In genomic region chr5:88691945-88692868, GRCh38 we compare ENCODE assay signal across 9 cellular contexts.
DNase-seq lines count a peak whose midpoint lies in the region; TF ChIP-seq lines count a peak whose summit lies in the region.
"Had no signal": no experiment of that assay in that cellular context is flagged by ENCODE, and none has a peak within 500 bp of the region (broad histone marks: within the 10 kb centered on the region; RNA-seq: fewer than 3 reads in every experiment).

No MANE protein-coding gene starts in this region.

- peaks cover 7% of the 10 kb centered on the region for H3K4me1 Mint-ChIP-seq in activated CD4-positive, alpha-beta T cell treated with anti-CD3 and anti-CD28 coated beads, Interleukin-2, amount 10 ng/mL, durations not matched to agents 24 days and 14 days

- H3K9me3 Mint-ChIP-seq in activated CD4-positive, alpha-beta T cell treated with anti-CD3 and anti-CD28 coated beads, Interleukin-2, amount 10 ng/mL, durations not matched to agents 24 days and 14 days: no peaks in the 10 kb centered on the region
- H3K9me3 Mint-ChIP-seq: central memory CD8-positive, alpha-beta T cell had no signal

- no peak overlapping the region for H3K27ac ChIP-seq in spleen

- peaks cover 4% of the 10 kb centered on the region for H3K36me3 Mint-ChIP-seq in activated CD4-positive, alpha-beta T cell treated with anti-CD3 and anti-CD28 coated beads, Interleukin-2, amount 10 ng/mL, durations not matched to agents 24 days and 14 days (ENCODE audit: low read depth)

- no peak overlapping the region for H3K9ac ChIP-seq in iPS-15b (ENCODE audit: low read depth, low read length)

- H3K36me3 ChIP-seq in iPS-15b (ENCODE audit: control insufficient read depth, insufficient read depth, low read length) (no peaks in the 10 kb centered on the region), spleen (no peaks in the 10 kb centered on the region)

- TF ChIP-seq POLR2A in spleen (IDR thresholded peaks at IDR 0.05): no peak

- intact Hi-C loops in activated CD4-positive, alpha-beta T cell treated with anti-CD3 and anti-CD28 coated beads, Interleukin-2, amount 10 ng/mL, durations not matched to agents 24 days and 14 days (cut with micrococcal nuclease): loop anchor here (1.0 to 5.0 kb wide), 5 partner anchors 12 to 911 kb away; partner anchors contain the start of gene MEF2C
- intact Hi-C loops in spleen (cut with DNase I; ENCODE audit: low total_unique reads): loop anchor here (2.0 kb wide), 1 partner anchor 911 kb away; no protein-coding TSS in a partner anchor

- H3K27ac Mint-ChIP-seq in activated CD4-positive, alpha-beta T cell treated with anti-CD3 and anti-CD28 coated beads, Interleukin-2, amount 10 ng/mL, durations not matched to agents 24 days and 14 days: peak overlapping the region; percentile 25

- H3K9me3 ChIP-seq in iPS-15b (ENCODE audit: control insufficient read depth, insufficient read depth, low read length): no peaks in the 10 kb centered on the region
- H3K9me3 ChIP-seq in spleen: peaks cover 0 to 8% (median 0%) of the 10 kb centered on the region in 8 donors

- DNase-seq in activated CD4-positive, alpha-beta T cell treated with anti-CD3 and anti-CD28 coated beads, Interleukin-2, amount 10 ng/mL, durations not matched to agents 24 days and 14 days: peak; percentile 55
- no peak for DNase-seq in activated CD4-positive, alpha-beta T cell treated with anti-CD3 and anti-CD28 coated beads, Interleukin-2, amount 50 U/mL, for 4 hours
- DNase-seq in spleen: peak; percentile 62
- DNase-seq in GOT3 (lab: John Stamatoyannopoulos, UW): no peak
- DNase-seq in SKM-1 treated with dmso at 0.1 percent for 144 hours (lab: John Stamatoyannopoulos, UW; ENCODE audit: unreplicated experiment): no peak
- no peak for DNase-seq in NK-92 treated with Interleukin-12 subunit alpha and Interleukin-12 subunit beta, amount 100 ng/mL, for 24 hours (lab: John Stamatoyannopoulos, UW)

- H3K4me1 ChIP-seq in iPS-15b (ENCODE audit: control insufficient read depth, insufficient read depth, low read length): peaks cover 22% of the 10 kb centered on the region
- peaks cover 10 to 43% (median 38%) of the 10 kb centered on the region in 6 donors for H3K4me1 ChIP-seq in spleen

- H3K4me3 ChIP-seq in WI38 (ENCODE audit: low read depth, low read length) (peak overlapping the region; percentile 30), iPS-15b (ENCODE audit: low read depth, low read length) (peak overlapping the region; percentile 50), spleen (peak overlapping the region in 1 of 8 donors; percentile 41)

- H3K4me3 Mint-ChIP-seq in activated CD4-positive, alpha-beta T cell treated with anti-CD3 and anti-CD28 coated beads, Interleukin-2, amount 10 ng/mL, durations not matched to agents 24 days and 14 days: no peak overlapping the region

- WGBS in spleen, 5 donors: 4 to 7% (median 6%) methylated on average over 45 to 52 of the region's 52 CpGs

- TF ChIP-seq CTCF in WI38 (IDR thresholded peaks at IDR 0.05; ENCODE audit: low read depth, low read length) (no peak), spleen (IDR thresholded peaks at IDR 0.05 in 8 of 11, conservative IDR thresholded peaks at IDR 0.05 in 3 of 11) (no peak)

- peaks cover 89% of the 10 kb centered on the region for H3K27me3 Mint-ChIP-seq in activated CD4-positive, alpha-beta T cell treated with anti-CD3 and anti-CD28 coated beads, Interleukin-2, amount 10 ng/mL, durations not matched to agents 24 days and 14 days

- peaks cover 90% of the 10 kb centered on the region for H3K27me3 ChIP-seq in iPS-15b (ENCODE audit: control insufficient read depth, insufficient read depth, low read length)
- H3K27me3 ChIP-seq in spleen (replicated peaks in 1 of 7): peaks cover 24 to 100% (median 98%) of the 10 kb centered on the region in 7 donors

Comparison
In these comparisons a context has a peak if more than half of its experiments do, and no peak if none do; other contexts are left out.
1. DNase-seq: peak in activated CD4-positive, alpha-beta T cell treated with anti-CD3 and anti-CD28 coated beads, Interleukin-2, amount 10 ng/mL, durations not matched to agents 24 days and 14 days (single experiment) and spleen (single experiment); none in activated CD4-positive, alpha-beta T cell treated with anti-CD3 and anti-CD28 coated beads, Interleukin-2, amount 50 U/mL, for 4 hours (0 of 2), GOT3 (single experiment), SKM-1 treated with dmso at 0.1 percent for 144 hours (single experiment) and NK-92 treated with Interleukin-12 subunit alpha and Interleukin-12 subunit beta, amount 100 ng/mL, for 24 hours (single experiment).